Comparison of ENCODE assay signal across 1 cellular context in the genomic region with DNA sequence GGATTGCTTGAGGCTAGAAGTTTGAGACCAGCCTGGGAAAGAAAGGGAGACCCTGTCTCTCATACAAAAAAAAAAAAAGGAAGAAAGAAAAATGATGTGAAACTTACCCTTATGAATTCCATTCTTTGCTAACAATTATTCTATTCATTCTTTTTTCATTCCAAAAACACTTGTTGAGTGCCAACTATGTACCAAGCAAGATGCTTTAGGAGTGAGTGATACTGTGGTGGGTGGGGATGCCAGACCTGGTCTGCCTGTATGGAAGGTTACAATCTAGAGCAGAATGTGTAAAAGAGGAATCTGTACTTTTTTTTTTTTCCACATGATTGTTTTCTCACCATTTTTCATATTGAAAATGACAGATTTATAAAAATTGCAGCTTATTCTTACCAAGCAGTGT.
TF ChIP-seq lines count a peak whose summit lies in the region.

No MANE protein-coding gene starts in this region.

TF ChIP-seq in HepG2, 621 proteins besides CTCF, POLR2A, EP300 and RAD21 (continued from another document):
- TF ChIP-seq, protein P1, sequence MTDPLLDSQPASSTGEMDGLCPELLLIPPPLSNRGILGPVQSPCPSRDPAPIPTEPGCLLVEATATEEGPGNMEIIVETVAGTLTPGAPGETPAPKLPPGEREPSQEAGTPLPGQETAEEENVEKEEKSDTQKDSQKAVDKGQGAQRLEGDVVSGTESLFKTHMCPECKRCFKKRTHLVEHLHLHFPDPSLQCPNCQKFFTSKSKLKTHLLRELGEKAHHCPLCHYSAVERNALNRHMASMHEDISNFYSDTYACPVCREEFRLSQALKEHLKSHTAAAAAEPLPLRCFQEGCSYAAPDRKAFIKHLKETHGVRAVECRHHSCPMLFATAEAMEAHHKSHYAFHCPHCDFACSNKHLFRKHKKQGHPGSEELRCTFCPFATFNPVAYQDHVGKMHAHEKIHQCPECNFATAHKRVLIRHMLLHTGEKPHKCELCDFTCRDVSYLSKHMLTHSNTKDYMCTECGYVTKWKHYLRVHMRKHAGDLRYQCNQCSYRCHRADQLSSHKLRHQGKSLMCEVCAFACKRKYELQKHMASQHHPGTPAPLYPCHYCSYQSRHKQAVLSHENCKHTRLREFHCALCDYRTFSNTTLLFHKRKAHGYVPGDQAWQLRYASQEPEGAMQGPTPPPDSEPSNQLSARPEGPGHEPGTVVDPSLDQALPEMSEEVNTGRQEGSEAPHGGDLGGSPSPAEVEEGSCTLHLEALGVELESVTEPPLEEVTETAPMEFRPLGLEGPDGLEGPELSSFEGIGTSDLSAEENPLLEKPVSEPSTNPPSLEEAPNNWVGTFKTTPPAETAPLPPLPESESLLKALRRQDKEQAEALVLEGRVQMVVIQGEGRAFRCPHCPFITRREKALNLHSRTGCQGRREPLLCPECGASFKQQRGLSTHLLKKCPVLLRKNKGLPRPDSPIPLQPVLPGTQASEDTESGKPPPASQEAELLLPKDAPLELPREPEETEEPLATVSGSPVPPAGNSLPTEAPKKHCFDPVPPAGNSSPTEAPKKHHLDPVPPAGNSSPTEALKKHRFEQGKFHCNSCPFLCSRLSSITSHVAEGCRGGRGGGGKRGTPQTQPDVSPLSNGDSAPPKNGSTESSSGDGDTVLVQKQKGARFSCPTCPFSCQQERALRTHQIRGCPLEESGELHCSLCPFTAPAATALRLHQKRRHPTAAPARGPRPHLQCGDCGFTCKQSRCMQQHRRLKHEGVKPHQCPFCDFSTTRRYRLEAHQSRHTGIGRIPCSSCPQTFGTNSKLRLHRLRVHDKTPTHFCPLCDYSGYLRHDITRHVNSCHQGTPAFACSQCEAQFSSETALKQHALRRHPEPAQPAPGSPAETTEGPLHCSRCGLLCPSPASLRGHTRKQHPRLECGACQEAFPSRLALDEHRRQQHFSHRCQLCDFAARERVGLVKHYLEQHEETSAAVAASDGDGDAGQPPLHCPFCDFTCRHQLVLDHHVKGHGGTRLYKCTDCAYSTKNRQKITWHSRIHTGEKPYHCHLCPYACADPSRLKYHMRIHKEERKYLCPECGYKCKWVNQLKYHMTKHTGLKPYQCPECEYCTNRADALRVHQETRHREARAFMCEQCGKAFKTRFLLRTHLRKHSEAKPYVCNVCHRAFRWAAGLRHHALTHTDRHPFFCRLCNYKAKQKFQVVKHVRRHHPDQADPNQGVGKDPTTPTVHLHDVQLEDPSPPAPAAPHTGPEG (CRISPR knock-in tag; IDR thresholded peaks at IDR 0.05), result no peak
- no peak for TF ChIP-seq KDM1A (CRISPR knock-in tag; IDR thresholded peaks at IDR 0.05)
- TF ChIP-seq ZNF569 (CRISPR knock-in tag; IDR thresholded peaks at IDR 0.05; ENCODE audit: borderline replicate concordance), result no peak
- TF ChIP-seq MTA1 (CRISPR knock-in tag; IDR thresholded peaks at IDR 0.05; ENCODE audit: borderline replicate concordance), result no peak
- no peak for TF ChIP-seq ZNF251 (CRISPR knock-in tag; IDR thresholded peaks at IDR 0.05)
- TF ChIP-seq, protein P2, sequence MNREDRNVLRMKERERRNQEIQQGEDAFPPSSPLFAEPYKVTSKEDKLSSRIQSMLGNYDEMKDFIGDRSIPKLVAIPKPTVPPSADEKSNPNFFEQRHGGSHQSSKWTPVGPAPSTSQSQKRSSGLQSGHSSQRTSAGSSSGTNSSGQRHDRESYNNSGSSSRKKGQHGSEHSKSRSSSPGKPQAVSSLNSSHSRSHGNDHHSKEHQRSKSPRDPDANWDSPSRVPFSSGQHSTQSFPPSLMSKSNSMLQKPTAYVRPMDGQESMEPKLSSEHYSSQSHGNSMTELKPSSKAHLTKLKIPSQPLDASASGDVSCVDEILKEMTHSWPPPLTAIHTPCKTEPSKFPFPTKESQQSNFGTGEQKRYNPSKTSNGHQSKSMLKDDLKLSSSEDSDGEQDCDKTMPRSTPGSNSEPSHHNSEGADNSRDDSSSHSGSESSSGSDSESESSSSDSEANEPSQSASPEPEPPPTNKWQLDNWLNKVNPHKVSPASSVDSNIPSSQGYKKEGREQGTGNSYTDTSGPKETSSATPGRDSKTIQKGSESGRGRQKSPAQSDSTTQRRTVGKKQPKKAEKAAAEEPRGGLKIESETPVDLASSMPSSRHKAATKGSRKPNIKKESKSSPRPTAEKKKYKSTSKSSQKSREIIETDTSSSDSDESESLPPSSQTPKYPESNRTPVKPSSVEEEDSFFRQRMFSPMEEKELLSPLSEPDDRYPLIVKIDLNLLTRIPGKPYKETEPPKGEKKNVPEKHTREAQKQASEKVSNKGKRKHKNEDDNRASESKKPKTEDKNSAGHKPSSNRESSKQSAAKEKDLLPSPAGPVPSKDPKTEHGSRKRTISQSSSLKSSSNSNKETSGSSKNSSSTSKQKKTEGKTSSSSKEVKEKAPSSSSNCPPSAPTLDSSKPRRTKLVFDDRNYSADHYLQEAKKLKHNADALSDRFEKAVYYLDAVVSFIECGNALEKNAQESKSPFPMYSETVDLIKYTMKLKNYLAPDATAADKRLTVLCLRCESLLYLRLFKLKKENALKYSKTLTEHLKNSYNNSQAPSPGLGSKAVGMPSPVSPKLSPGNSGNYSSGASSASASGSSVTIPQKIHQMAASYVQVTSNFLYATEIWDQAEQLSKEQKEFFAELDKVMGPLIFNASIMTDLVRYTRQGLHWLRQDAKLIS (CRISPR knock-in tag; IDR thresholded peaks at IDR 0.05), result no peak
- no peak for TF ChIP-seq HMG20A (CRISPR knock-in tag; IDR thresholded peaks at IDR 0.05; ENCODE audit: borderline replicate concordance)
- TF ChIP-seq JUNB (CRISPR knock-in tag; IDR thresholded peaks at IDR 0.05; ENCODE audit: borderline replicate concordance), result no peak
- TF ChIP-seq ZNF446 (CRISPR knock-in tag; IDR thresholded peaks at IDR 0.05), result no peak
- TF ChIP-seq ZNF354B (CRISPR knock-in tag; IDR thresholded peaks at IDR 0.05), result no peak
- no peak for TF ChIP-seq SALL2 (CRISPR knock-in tag; IDR thresholded peaks at IDR 0.05)
TF ChIP-seq in HepG2: peak in this region for 0.
